In the genomic region with DNA sequence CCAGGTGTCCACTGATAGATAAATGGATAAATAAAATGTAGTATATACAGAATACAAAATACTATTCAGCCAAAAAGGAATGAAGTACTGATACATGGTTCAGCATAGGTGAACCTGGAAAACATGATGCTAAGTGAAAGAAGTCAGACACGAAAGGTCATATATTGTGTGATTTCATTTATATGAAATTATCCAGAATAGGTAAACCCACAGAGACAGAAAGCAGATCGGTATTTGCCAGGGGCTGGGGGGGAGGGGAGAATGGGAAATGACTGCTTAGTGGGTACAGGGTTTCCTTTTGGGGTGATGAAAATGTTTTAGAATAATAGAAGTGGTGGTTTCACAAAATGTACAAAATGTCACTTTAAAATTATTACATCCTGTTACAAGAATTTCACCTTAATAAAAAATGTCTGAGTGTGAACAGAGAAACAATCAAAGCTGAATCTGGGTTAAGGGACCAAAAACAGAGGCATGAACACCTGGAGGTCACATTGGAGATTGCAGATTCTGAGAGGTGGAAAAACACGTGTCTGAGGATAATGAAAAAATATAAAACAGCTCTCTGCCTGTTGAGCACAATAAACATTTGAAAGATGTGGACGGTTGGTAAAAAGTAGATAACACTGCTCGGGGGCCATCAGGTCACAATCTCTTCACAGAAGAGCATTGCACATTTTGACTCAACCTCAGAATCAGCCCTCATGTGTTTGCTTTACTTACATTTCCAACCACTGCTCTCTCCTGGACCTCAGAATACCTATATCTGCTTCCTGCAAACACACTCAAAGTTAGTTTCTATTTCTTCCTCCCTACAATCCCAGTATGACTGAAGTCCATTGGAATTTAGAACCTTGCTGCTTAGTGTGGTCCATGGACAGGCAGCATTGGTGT, we compare ENCODE assay signal across 10 cellular contexts. TPM values are rescaled to one million over a fixed set of nuclear protein-coding genes. Genes with fewer than 3 reads are reported as not detected.
DNase-seq lines count a peak whose midpoint lies in the region; ATAC-seq and TF ChIP-seq lines count a peak whose summit lies in the region.
"Had no signal": no experiment of that assay in that cellular context is flagged by ENCODE, and none has a peak within 500 bp of the region (broad histone marks: within the 10 kb centered on the region; RNA-seq: fewer than 3 reads in every experiment).

No MANE protein-coding gene starts in this region.

- peak overlapping the region; percentile 52 for H3K27ac Mint-ChIP-seq in endodermal cell

- H3K27me3 ChIP-seq in OCI-LY3 (ENCODE audit: low read depth, low read length): no peaks in the 10 kb centered on the region
- H3K27me3 ChIP-seq in endodermal cell (ENCODE audit: control insufficient read depth, insufficient read depth, low read length, poor library complexity, severe bottlenecking): no peaks in the 10 kb centered on the region
- no peaks in the 10 kb centered on the region for H3K27me3 ChIP-seq in upper lobe of right lung
- no peaks in the 10 kb centered on the region for H3K27me3 ChIP-seq in SJCRH30

- peaks cover 6% of the 10 kb centered on the region for H3K4me1 Mint-ChIP-seq in endodermal cell

- peaks cover 12% of the 10 kb centered on the region for H3K4me1 ChIP-seq in OCI-LY3 (ENCODE audit: low read length)
- H3K4me1 ChIP-seq in endodermal cell (ENCODE audit: control insufficient read depth, insufficient read depth, low read length): no peaks in the 10 kb centered on the region
- H3K4me1 ChIP-seq in upper lobe of right lung: peaks cover 7% of the 10 kb centered on the region
- peaks cover 8% of the 10 kb centered on the region; the same call in 1 of the 2 replicates for H3K4me1 ChIP-seq in SJCRH30

- no peak overlapping the region for H3K4me3 ChIP-seq in OCI-LY3 (ENCODE audit: low read length)
- H3K4me3 ChIP-seq in endodermal cell (ENCODE audit: low read length): no peak overlapping the region
- H3K4me3 ChIP-seq in upper lobe of right lung: peak overlapping the region; percentile 40
- H3K4me3 ChIP-seq in SJCRH30: no peak overlapping the region

- no peaks in the 10 kb centered on the region for H3K27me3 Mint-ChIP-seq in endodermal cell (ENCODE audit: insufficient read depth)

- H2AFZ ChIP-seq in OCI-LY3 (ENCODE audit: low read depth, low read length): peak overlapping the region; percentile 30; the same call in 1 of the 2 replicates

- H3K36me3 ChIP-seq in OCI-LY3 (replicated peaks; ENCODE audit: low read depth, low read length): no peaks in the 10 kb centered on the region
- H3K36me3 ChIP-seq in endodermal cell (ENCODE audit: control insufficient read depth, insufficient read depth, low read length): no peaks in the 10 kb centered on the region
- no peaks in the 10 kb centered on the region for H3K36me3 ChIP-seq in upper lobe of right lung
- no peaks in the 10 kb centered on the region for H3K36me3 ChIP-seq in SJCRH30

- H3K4me2 ChIP-seq in OCI-LY3 (ENCODE audit: low read length): peak overlapping the region; percentile 18

- no peak overlapping the region for H3K27ac ChIP-seq in OCI-LY3 (ENCODE audit: low read length)
- H3K27ac ChIP-seq in endodermal cell (ENCODE audit: low read depth, low read length): no peak overlapping the region
- no peak overlapping the region for H3K27ac ChIP-seq in upper lobe of right lung
- H3K27ac ChIP-seq in SJCRH30: no peak overlapping the region
- H3K27ac ChIP-seq: C4-2B had no signal

- H4K20me1 ChIP-seq in OCI-LY3 (ENCODE audit: insufficient read depth, low read length): no peaks in the 10 kb centered on the region

- H3K9ac ChIP-seq in OCI-LY3 (ENCODE audit: low read length) (no peak overlapping the region), endodermal cell (ENCODE audit: extremely low read depth, low read length, poor library complexity, severe bottlenecking) (no peak overlapping the region)

- ATAC-seq in upper lobe of right lung: peak; percentile 41

- no peak for TF ChIP-seq CTCF in OCI-LY3 (IDR thresholded peaks at IDR 0.05; ENCODE audit: low read depth, low read length)
- TF ChIP-seq CTCF in endodermal cell (conservative IDR thresholded peaks at IDR 0.05): peak; percentile 63
- TF ChIP-seq CTCF in upper lobe of right lung (IDR thresholded peaks at IDR 0.05): no peak

- H3K79me2 ChIP-seq in OCI-LY3 (ENCODE audit: low read length): no peaks in the 10 kb centered on the region

- H3K36me3 Mint-ChIP-seq in endodermal cell (ENCODE audit: low read depth): no peaks in the 10 kb centered on the region

- DNase-seq in stimulated activated CD4-positive, alpha-beta T cell treated with anti-CD3 and anti-CD28 coated beads, Interleukin-15, amount 100 ng/mL, for 24 hours: peak; percentile 54
- DNase-seq in stimulated activated CD4-positive, alpha-beta T cell treated with anti-CD3 and anti-CD28 coated beads, Interleukin-12 subunit alpha, Interleukin-12 subunit beta, amount 100 ng/mL, for 4 hours: no peak
- DNase-seq in endodermal cell (no peak), upper lobe of right lung (no peak), SJCRH30 (no peak), NCI-H2029 treated with DMSO at 0.1 percent for 48 hours (lab: John Stamatoyannopoulos, UW) (no peak), AML-193 (lab: John Stamatoyannopoulos, UW) (no peak)

- no peak overlapping the region for H3K4me3 Mint-ChIP-seq in endodermal cell

- WGBS in endodermal cell (ENCODE audit: insufficient coverage in 1 of 2, insufficient read length in 1 of 2), 2 experiments: 77 to 85% methylated on average over 4 to 5 of the region's 5 CpGs

- peaks cover 21% of the 10 kb centered on the region for H3K9me3 Mint-ChIP-seq in endodermal cell

- intact Hi-C loops in upper lobe of right lung (cut with DNase I): no loop called here

- no peaks in the 10 kb centered on the region for H3K9me3 ChIP-seq in OCI-LY3 (ENCODE audit: insufficient read depth, low read length)
- peaks cover 1% of the 10 kb centered on the region for H3K9me3 ChIP-seq in endodermal cell (ENCODE audit: control insufficient read depth, low read length)
- H3K9me3 ChIP-seq in upper lobe of right lung: no peaks in the 10 kb centered on the region
- no peaks in the 10 kb centered on the region for H3K9me3 ChIP-seq in SJCRH30 (replicated peaks)

RNA-seq across cellular contexts. Expression of gene SLAMF6, which starts 3.3 kb away (rescaled TPM):
- not detected for total RNA-seq in endodermal cell
- not detected for polyA plus RNA-seq in endodermal cell (2013, experiment 1 of 2)
- not detected for polyA plus RNA-seq in endodermal cell (2013, experiment 2 of 2)
- total RNA-seq in upper lobe of right lung: 4.4 TPM
- not detected in 2 replicates for total RNA-seq in SJCRH30 (2014; rRNA removed; shearing (Covaris generic))
- total RNA-seq: myocyte had no signal

RNA-seq across cellular contexts. Expression of gene CD84, which starts 59.5 kb away (rescaled TPM):
- not detected for total RNA-seq in endodermal cell
- not detected for polyA plus RNA-seq in endodermal cell (2013, experiment 1 of 2)
- not detected for polyA plus RNA-seq in endodermal cell (2013, experiment 2 of 2)
- 20.7 TPM for total RNA-seq in upper lobe of right lung
- not detected in 2 replicates for total RNA-seq in SJCRH30 (2014; rRNA removed; shearing (Covaris generic))
- total RNA-seq: myocyte had no signal

Comparison
In these comparisons a context has a peak if more than half of its experiments do, and no peak if none do; other contexts are left out.
1. RNA of gene CD84, which starts 59.5 kb away (total RNA-seq): 20.7 TPM in upper lobe of right lung (single experiment); not detected in endodermal cell and not detected in SJCRH30; every median in the first group is over 10 times any median in the second.